Comparison of ENCODE assay signal across 8 cellular contexts in genomic region chr2:101518470-101519172, GRCh38. TPM values are rescaled to one million over a fixed set of nuclear protein-coding genes. Genes with fewer than 3 reads are reported as not detected.
DNase-seq lines count a peak whose midpoint lies in the region; ATAC-seq, FAIRE-seq and TF ChIP-seq lines count a peak whose summit lies in the region.

No MANE protein-coding gene starts in this region.

- peak overlapping the region in 2 of 5 experiments; percentile 13 to 37 for H3K4me3 Mint-ChIP-seq in brain

- FAIRE-seq in urothelium cell line (lab: Jason Lieb, UNC): no peak

- H3K9me3 Mint-ChIP-seq in brain: peaks cover 0 to 6% (median 2%) of the 10 kb centered on the region in 5 experiments

- H3K36me3 Mint-ChIP-seq in brain: no peaks in the 10 kb centered on the region

- peak overlapping the region; percentile 15 to 93 (median 31) for H3K27ac Mint-ChIP-seq in brain

- H3K4me1 Mint-ChIP-seq in brain: peaks cover 27% of the 10 kb centered on the region

- peak; percentile 43 to 53 for TF ChIP-seq CTCF in brain (conservative IDR thresholded peaks at IDR 0.05)

- H3K27me3 Mint-ChIP-seq in brain: peaks cover 6% of the 10 kb centered on the region

- ATAC-seq in HG03571 (IDR thresholded peaks at IDR 0.05; ENCODE audit: unreplicated experiment) (no peak), GM19397 (IDR thresholded peaks at IDR 0.05; ENCODE audit: unreplicated experiment) (no peak)

- DNase-seq in DMS 273 treated with DMSO at 0.1 percent for 48 hours (lab: John Stamatoyannopoulos, UW) (peak; percentile 31), NCI-H1105 (lab: John Stamatoyannopoulos, UW) (peak; percentile 4), kidney tubule cell (ENCODE audit: low spot score) (peak; percentile 81), urothelium cell line (ENCODE audit: low spot score) (peak; percentile 62)
- no peak for DNase-seq in activated CD4-positive, CD25-positive, alpha-beta regulatory T cell treated with anti-CD3 and anti-CD28 coated beads, Interleukin-2, amount 50 U/mL, for 72 hours

RNA-seq across cellular contexts. Expression of gene RFX8, which starts 43.7 kb away (rescaled TPM):
- polyA plus RNA-seq in brain (ENCODE audit: insufficient read depth, low read depth, low replicate concordance): not detected
